Comparison of ENCODE assay signal across 8 cellular contexts in genomic region chr1:111481387-111482221, GRCh38. TPM values are rescaled to one million over a fixed set of nuclear protein-coding genes. Genes with fewer than 3 reads are reported as not detected.
A peak's percentile ranks its signal among the peaks of the same experiment; 100 is the strongest.
DNase-seq lines count a peak whose midpoint lies in the region; ATAC-seq, FAIRE-seq and TF ChIP-seq lines count a peak whose summit lies in the region.

No MANE protein-coding gene starts in this region.

- no peak overlapping the region for H3K14ac ChIP-seq in H1 (ENCODE audit: insufficient read length)

- intact Hi-C loops in CD4-positive, alpha-beta T cell (cut with DNase I, micrococcal nuclease): loop anchor here in 1 of 2 experiments (2.0 to 5.0 kb wide), 4 partner anchors 231 to 886 kb away; no protein-coding TSS in a partner anchor

- no peak overlapping the region for H3K18ac ChIP-seq in H1 (ENCODE audit: extremely low read depth, low read length)

- CTCF ChIA-PET in CD4-positive, alpha-beta T cell (lab: Charles Lee): interaction anchor here (0.6 to 2.0 kb wide), 10 partner anchors 9 to 288 kb away, joined by 3 to 10 read pairs (median 4); partner anchors contain the start of gene DDX20
- CTCF ChIA-PET in activated CD4-positive, alpha-beta memory T cell treated with anti-CD3 and anti-CD28 coated beads, Interleukin-2, amount 10 ng/mL, durations not matched to agents 7 days and 5 days (lab: Charles Lee): interaction anchor here (0.6 to 3.1 kb wide), 20 partner anchors 9 to 606 kb away, joined by 3 to 45 read pairs (median 4); partner anchors contain the start of gene ATP5PB
- CTCF ChIA-PET in H1 (lab: Charles Lee; ENCODE audit: partially characterized antibody): interaction anchor here (0.7 to 3.7 kb wide), 32 partner anchors 9 to 290 kb away, joined by 3 to 30 read pairs (median 4); partner anchors contain the start of genes ADORA3, DDX20 and TMIGD3

- no peaks in the 10 kb centered on the region for H3K4me1 ChIP-seq in H1 (replicated peaks in 1 of 4; ENCODE audit: control insufficient read depth in 3 of 4, insufficient read depth in 4 of 4, low read length in 3 of 4)

- no peaks in the 10 kb centered on the region for H4K20me1 ChIP-seq in H1 (replicated peaks in 1 of 2; ENCODE audit: control insufficient read depth in 1 of 2, insufficient read depth in 2 of 2, low read length in 2 of 2)

- peaks cover 62% of the 10 kb centered on the region for H3K4me1 Mint-ChIP-seq in CD4-positive, alpha-beta T cell (ENCODE audit: low read depth)
- H3K4me1 Mint-ChIP-seq in activated CD4-positive, alpha-beta memory T cell treated with anti-CD3 and anti-CD28 coated beads, Interleukin-2, amount 10 ng/mL, durations not matched to agents 7 days and 5 days: peaks cover 23% of the 10 kb centered on the region
- peaks cover 27% of the 10 kb centered on the region for H3K4me1 Mint-ChIP-seq in memory B cell

- TF ChIP-seq RAD21 in H1 (IDR thresholded peaks at IDR 0.05 in 1 of 2, conservative IDR thresholded peaks at IDR 0.05 in 1 of 2; ENCODE audit: low read depth in 2 of 2, low read length in 2 of 2): peak; percentile 97

- no peak overlapping the region for H2AFZ ChIP-seq in H1 (ENCODE audit: low read length)

- FAIRE-seq in H1 (lab: Jason Lieb, UNC): no peak

- no peaks in the 10 kb centered on the region for H3K23me2 ChIP-seq in H1 (ENCODE audit: low read depth, low read length)

- no peaks in the 10 kb centered on the region for H3K27me3 Mint-ChIP-seq in CD4-positive, alpha-beta T cell
- peaks cover 42% of the 10 kb centered on the region for H3K27me3 Mint-ChIP-seq in activated CD4-positive, alpha-beta memory T cell treated with anti-CD3 and anti-CD28 coated beads, Interleukin-2, amount 10 ng/mL, durations not matched to agents 7 days and 5 days
- no peaks in the 10 kb centered on the region for H3K27me3 Mint-ChIP-seq in memory B cell

- no peak overlapping the region for H2BK120ac ChIP-seq in H1 (replicated peaks; ENCODE audit: low read depth, low read length)

- no peak overlapping the region for H4K91ac ChIP-seq in H1 (replicated peaks; ENCODE audit: insufficient read length, low read length)

- H3K36me3 ChIP-seq in H1 (ENCODE audit: control insufficient read depth in 2 of 4, insufficient read depth in 4 of 4, low read length in 3 of 4): no peaks in the 10 kb centered on the region

- 62% methylated on average over 8 of the region's 8 CpGs; no CpG with 5 or more reads in 1 of the 2 experiments for WGBS in H1 (ENCODE audit: extremely low coverage in 1 of 2, insufficient coverage in 1 of 2, insufficient read length in 1 of 2, insufficient replicate concordance in 2 of 2, low coverage in 1 of 2, low lambda C conversion rate in 2 of 2, missing lambda C conversion rate in 1 of 2), 2 experiments

- no peak overlapping the region for H3K4me3 ChIP-seq in H1 (ENCODE audit: extremely low read depth in 1 of 4, insufficient read depth in 2 of 4, low read depth in 3 of 4, low read length in 4 of 4)

- H3K27ac Mint-ChIP-seq in CD4-positive, alpha-beta T cell: no peak overlapping the region
- H3K27ac Mint-ChIP-seq in activated CD4-positive, alpha-beta memory T cell treated with anti-CD3 and anti-CD28 coated beads, Interleukin-2, amount 10 ng/mL, durations not matched to agents 7 days and 5 days: no peak overlapping the region
- no peak overlapping the region for H3K27ac Mint-ChIP-seq in memory B cell

- H3K4me2 ChIP-seq in H1 (ENCODE audit: insufficient read depth in 1 of 2, low read depth in 2 of 2, low read length in 2 of 2): no peak overlapping the region

- H3K9me3 ChIP-seq in CD4-positive, alpha-beta T cell (ENCODE audit: control insufficient read depth, low read length): no peaks in the 10 kb centered on the region
- no peaks in the 10 kb centered on the region for H3K9me3 ChIP-seq in H1 (ENCODE audit: insufficient read depth in 2 of 2, low read depth in 1 of 2, low read length in 1 of 2)

- peak overlapping the region; percentile 55 for H3K4me3 Mint-ChIP-seq in CD4-positive, alpha-beta T cell
- H3K4me3 Mint-ChIP-seq in activated CD4-positive, alpha-beta memory T cell treated with anti-CD3 and anti-CD28 coated beads, Interleukin-2, amount 10 ng/mL, durations not matched to agents 7 days and 5 days: no peak overlapping the region
- no peak overlapping the region for H3K4me3 Mint-ChIP-seq in memory B cell

- no peak overlapping the region for H2BK15ac ChIP-seq in H1 (ENCODE audit: low read length)

- no peaks in the 10 kb centered on the region for H3K79me1 ChIP-seq in H1 (ENCODE audit: low read depth, low read length)

- H2BK20ac ChIP-seq in H1 (ENCODE audit: low read length): no peak overlapping the region

- H2BK12ac ChIP-seq in H1 (ENCODE audit: low read depth, low read length): no peak overlapping the region

- no peak overlapping the region for H3K4ac ChIP-seq in H1 (replicated peaks; ENCODE audit: insufficient read length, low read depth, low read length)

- H3K27me3 ChIP-seq in CD4-positive, alpha-beta T cell (ENCODE audit: control insufficient read depth, insufficient read depth, low read length): no peaks in the 10 kb centered on the region
- no peaks in the 10 kb centered on the region for H3K27me3 ChIP-seq in H1 (replicated peaks in 1 of 4; ENCODE audit: control insufficient read depth in 3 of 4, extremely low read depth in 1 of 4, insufficient read depth in 3 of 4, low read length in 3 of 4)

- no peak for TF ChIP-seq POLR2A in H1 (IDR thresholded peaks at IDR 0.05; ENCODE audit: control extremely low read depth in 1 of 2, low read depth in 2 of 2, low read length in 2 of 2)

- no peak overlapping the region for H3K23ac ChIP-seq in H1 (ENCODE audit: insufficient read length)

- H2BK5ac ChIP-seq in H1 (ENCODE audit: low read depth, low read length): no peak overlapping the region

- H2AK5ac ChIP-seq in H1 (ENCODE audit: low read depth, low read length): no peak overlapping the region

- DNase-seq in CD4-positive, alpha-beta T cell: peak; percentile 17 to 66 (median 51)
- peak; percentile 74 for DNase-seq in HCEC 1CT
- DNase-seq in NCI-H524 treated with DMSO at 0.1 percent for 48 hours (lab: John Stamatoyannopoulos, UW): peak; percentile 13
- peak; percentile 69 for DNase-seq in activated CD4-positive, alpha-beta memory T cell treated with anti-CD3 and anti-CD28 coated beads, Interleukin-2, amount 10 ng/mL, durations not matched to agents 7 days and 5 days
- peak; percentile 43 to 75 for DNase-seq in H1 (ENCODE audit: low read depth in 1 of 2, low spot score in 2 of 2)
- DNase-seq in memory B cell (ENCODE audit: low spot score in 2 of 2): no peak
- DNase-seq in stimulated activated CD8-positive, alpha-beta memory T cell treated with anti-CD3 and anti-CD28 coated beads, Interleukin-2, amount 100 ng/mL, for 48 hours (ENCODE audit: low read depth in 2 of 2): peak; percentile 32 to 49
- DNase-seq in cerebellar nuclear complex (lab: John Stamatoyannopoulos, UW): no peak

- H3K27ac ChIP-seq in CD4-positive, alpha-beta T cell (ENCODE audit: low read depth, low read length): no peak overlapping the region
- H3K27ac ChIP-seq in H1 (ENCODE audit: low read depth, low read length): no peak overlapping the region

- no peaks in the 10 kb centered on the region for H3K9me3 Mint-ChIP-seq in CD4-positive, alpha-beta T cell
- H3K9me3 Mint-ChIP-seq in activated CD4-positive, alpha-beta memory T cell treated with anti-CD3 and anti-CD28 coated beads, Interleukin-2, amount 10 ng/mL, durations not matched to agents 7 days and 5 days: no peaks in the 10 kb centered on the region
- no peaks in the 10 kb centered on the region for H3K9me3 Mint-ChIP-seq in memory B cell

- no peak for TF ChIP-seq EP300 in H1 (IDR thresholded peaks at IDR 0.05; ENCODE audit: borderline replicate concordance in 1 of 2, low read depth in 2 of 2, low read length in 2 of 2)

- H3K9ac ChIP-seq in H1 (replicated peaks in 1 of 4; ENCODE audit: extremely low read depth in 1 of 4, low read depth in 3 of 4, low read length in 3 of 4): no peak overlapping the region

- TF ChIP-seq CTCF in CD4-positive, alpha-beta T cell (IDR thresholded peaks at IDR 0.05): peak; percentile 51
- peak; percentile 84 to 92 (median 84) for TF ChIP-seq CTCF in H1 (IDR thresholded peaks at IDR 0.05; ENCODE audit: control extremely low read depth in 1 of 3, insufficient read depth in 1 of 3, low read depth in 1 of 3, low read length in 3 of 3)

- no peaks in the 10 kb centered on the region for H3K79me2 ChIP-seq in H1 (ENCODE audit: control insufficient read depth in 1 of 2, insufficient read depth in 2 of 2, low read length in 2 of 2)

- no peak overlapping the region for H4K8ac ChIP-seq in H1 (ENCODE audit: extremely low read depth, insufficient read depth, low read length)

- H3K56ac ChIP-seq in H1 (replicated peaks; ENCODE audit: insufficient read length, low read depth, low read length): no peak overlapping the region

- peak; percentile 40 for ATAC-seq in CD4-positive, alpha-beta T cell (ENCODE audit: poor library complexity)
- ATAC-seq in memory B cell (ENCODE audit: low read depth): peak; percentile 53

- H4K5ac ChIP-seq in H1 (ENCODE audit: insufficient read length, low read depth, low read length): no peak overlapping the region

- POLR2A ChIA-PET in CD4-positive, alpha-beta T cell (lab: Charles Lee): interaction anchor here (0.7 to 2.5 kb wide), 6 partner anchors 9 to 273 kb away, joined by 3 to 12 read pairs (median 4); partner anchors contain the start of genes ADORA3 and TMIGD3
- POLR2A ChIA-PET in activated CD4-positive, alpha-beta memory T cell treated with anti-CD3 and anti-CD28 coated beads, Interleukin-2, amount 10 ng/mL, durations not matched to agents 7 days and 5 days (lab: Charles Lee): interaction anchor here (0.6 to 2.2 kb wide), 5 partner anchors 10 to 275 kb away, joined by 3 to 12 read pairs (median 3); no protein-coding TSS in a partner anchor
- POLR2A ChIA-PET in H1 (lab: Charles Lee; ENCODE audit: partially characterized antibody): interaction anchor here (0.9 kb wide), 1 partner anchor 137 kb away, joined by 4 read pairs; no protein-coding TSS in a partner anchor

- peaks cover 19% of the 10 kb centered on the region for H3K36me3 Mint-ChIP-seq in CD4-positive, alpha-beta T cell (ENCODE audit: low read depth)
- peaks cover 15% of the 10 kb centered on the region for H3K36me3 Mint-ChIP-seq in activated CD4-positive, alpha-beta memory T cell treated with anti-CD3 and anti-CD28 coated beads, Interleukin-2, amount 10 ng/mL, durations not matched to agents 7 days and 5 days (ENCODE audit: low read depth)
- peaks cover 8% of the 10 kb centered on the region for H3K36me3 Mint-ChIP-seq in memory B cell

RNA-seq across cellular contexts. Expression of gene C1orf162, which starts 7.8 kb away (rescaled TPM):
- 10 to 100 TPM; 21.0 to 22.1 TPM for total RNA-seq in CD4-positive, alpha-beta T cell
- 10 to 100 TPM; 13.2 to 14.0 TPM for total RNA-seq in activated CD4-positive, alpha-beta memory T cell treated with anti-CD3 and anti-CD28 coated beads, Interleukin-2, amount 10 ng/mL, durations not matched to agents 7 days and 5 days
- 0.13 and 0.42 TPM in 2 replicates for total RNA-seq in H1 (2021; fragmentation: NEBNext Ultra II Directional; extraction: Animal tissue kit (Norgen Biotek cat#: 25700))
- polyA plus RNA-seq in H1 (2011; rRNA removed): 0.42 and 0.86 TPM in 2 replicates
- polyA plus RNA-seq in H1 (2011; cell fraction: cytosol; rRNA removed): 0.28 TPM
- polyA plus RNA-seq in H1 (2011; cell fraction: nucleus; rRNA removed): 0.57 TPM
- polyA plus RNA-seq in H1 (2012, experiment 1 of 2): 0.20 to 0.36 TPM (median 0.31 TPM) in 4 replicates
- not detected for polyA plus RNA-seq in H1 (2012, experiment 2 of 2)
- polyA plus RNA-seq in H1 (2013, experiment 1 of 2): 0.61 TPM
- polyA plus RNA-seq in H1 (2013, experiment 2 of 2): 0.46 TPM
- 0.12 and 0.47 TPM in 2 replicates for polyA minus RNA-seq in H1 (2011; rRNA and poly(A)+ RNA removed)
- polyA minus RNA-seq in H1 (2011; cell fraction: cytosol; rRNA and poly(A)+ RNA removed): not detected
- not detected for polyA minus RNA-seq in H1 (2011; cell fraction: nucleus; rRNA and poly(A)+ RNA removed)

RNA-seq across cellular contexts. Expression of gene ADORA3, which starts 21.8 kb away (rescaled TPM):
- total RNA-seq in CD4-positive, alpha-beta T cell: not detected
- total RNA-seq in activated CD4-positive, alpha-beta memory T cell treated with anti-CD3 and anti-CD28 coated beads, Interleukin-2, amount 10 ng/mL, durations not matched to agents 7 days and 5 days: under 1 TPM; 0.18 TPM
- total RNA-seq in H1 (2021; fragmentation: NEBNext Ultra II Directional; extraction: Animal tissue kit (Norgen Biotek cat#: 25700)): not detected in 2 replicates
- polyA plus RNA-seq in H1 (2011; rRNA removed): 0.03 TPM in 1 of 2 replicates, not detected in the other
- not detected for polyA plus RNA-seq in H1 (2011; cell fraction: cytosol; rRNA removed)
- polyA plus RNA-seq in H1 (2011; cell fraction: nucleus; rRNA removed): not detected
- polyA plus RNA-seq in H1 (2012, experiment 1 of 2): not detected in 4 replicates
- not detected for polyA plus RNA-seq in H1 (2012, experiment 2 of 2)
- not detected for polyA plus RNA-seq in H1 (2013, experiment 1 of 2)
- not detected for polyA plus RNA-seq in H1 (2013, experiment 2 of 2)
- polyA minus RNA-seq in H1 (2011; rRNA and poly(A)+ RNA removed): 0.39 TPM in 1 of 2 replicates, not detected in the other
- polyA minus RNA-seq in H1 (2011; cell fraction: cytosol; rRNA and poly(A)+ RNA removed): not detected
- not detected for polyA minus RNA-seq in H1 (2011; cell fraction: nucleus; rRNA and poly(A)+ RNA removed)

RNA-seq across cellular contexts. Expression of gene TMIGD3, which starts 21.8 kb away (rescaled TPM):
- not detected for total RNA-seq in CD4-positive, alpha-beta T cell
- not detected for total RNA-seq in activated CD4-positive, alpha-beta memory T cell treated with anti-CD3 and anti-CD28 coated beads, Interleukin-2, amount 10 ng/mL, durations not matched to agents 7 days and 5 days
- total RNA-seq in H1 (2021; fragmentation: NEBNext Ultra II Directional; extraction: Animal tissue kit (Norgen Biotek cat#: 25700)): not detected in 2 replicates
- not detected in 2 replicates for polyA plus RNA-seq in H1 (2011; rRNA removed)
- not detected for polyA plus RNA-seq in H1 (2011; cell fraction: cytosol; rRNA removed)
- polyA plus RNA-seq in H1 (2011; cell fraction: nucleus; rRNA removed): not detected
- not detected in 4 replicates for polyA plus RNA-seq in H1 (2012, experiment 1 of 2)
- polyA plus RNA-seq in H1 (2012, experiment 2 of 2): not detected
- not detected for polyA plus RNA-seq in H1 (2013, experiment 1 of 2)
- polyA plus RNA-seq in H1 (2013, experiment 2 of 2): not detected
- polyA minus RNA-seq in H1 (2011; rRNA and poly(A)+ RNA removed): not detected in 2 replicates
- not detected for polyA minus RNA-seq in H1 (2011; cell fraction: cytosol; rRNA and poly(A)+ RNA removed)
- polyA minus RNA-seq in H1 (2011; cell fraction: nucleus; rRNA and poly(A)+ RNA removed): not detected

RNA-seq across cellular contexts. Expression of gene ATP5PB, which starts 32.3 kb away (rescaled TPM):
- 10 to 100 TPM; 47.3 to 51.5 TPM for total RNA-seq in CD4-positive, alpha-beta T cell
- total RNA-seq in activated CD4-positive, alpha-beta memory T cell treated with anti-CD3 and anti-CD28 coated beads, Interleukin-2, amount 10 ng/mL, durations not matched to agents 7 days and 5 days: 100 to 1,000 TPM; 272 to 286 TPM
- 252 and 262 TPM in 2 replicates for total RNA-seq in H1 (2021; fragmentation: NEBNext Ultra II Directional; extraction: Animal tissue kit (Norgen Biotek cat#: 25700))
- 129 and 232 TPM in 2 replicates for polyA plus RNA-seq in H1 (2011; rRNA removed)
- 240 TPM for polyA plus RNA-seq in H1 (2011; cell fraction: cytosol; rRNA removed)
- 68.5 TPM for polyA plus RNA-seq in H1 (2011; cell fraction: nucleus; rRNA removed)
- 258 to 301 TPM (median 287 TPM) in 4 replicates for polyA plus RNA-seq in H1 (2012, experiment 1 of 2)
- polyA plus RNA-seq in H1 (2012, experiment 2 of 2): 34.8 TPM
- 215 TPM for polyA plus RNA-seq in H1 (2013, experiment 1 of 2)
- polyA plus RNA-seq in H1 (2013, experiment 2 of 2): 221 TPM
- 128 and 176 TPM in 2 replicates for polyA minus RNA-seq in H1 (2011; rRNA and poly(A)+ RNA removed)
- 113 TPM for polyA minus RNA-seq in H1 (2011; cell fraction: cytosol; rRNA and poly(A)+ RNA removed)
- 51.8 TPM for polyA minus RNA-seq in H1 (2011; cell fraction: nucleus; rRNA and poly(A)+ RNA removed)

RNA-seq across cellular contexts. Expression of gene WDR77, which starts 32.5 kb away (rescaled TPM):
- 10 to 100 TPM; 12.4 to 15.1 TPM for total RNA-seq in CD4-positive, alpha-beta T cell
- 10 to 100 TPM; 26.3 to 28.4 TPM for total RNA-seq in activated CD4-positive, alpha-beta memory T cell treated with anti-CD3 and anti-CD28 coated beads, Interleukin-2, amount 10 ng/mL, durations not matched to agents 7 days and 5 days
- total RNA-seq in H1 (2021; fragmentation: NEBNext Ultra II Directional; extraction: Animal tissue kit (Norgen Biotek cat#: 25700)): 61.6 and 66.0 TPM in 2 replicates
- polyA plus RNA-seq in H1 (2011; rRNA removed): 139 and 156 TPM in 2 replicates
- 153 TPM for polyA plus RNA-seq in H1 (2011; cell fraction: cytosol; rRNA removed)
- polyA plus RNA-seq in H1 (2011; cell fraction: nucleus; rRNA removed): 233 TPM
- 65.0 to 85.9 TPM (median 77.1 TPM) in 4 replicates for polyA plus RNA-seq in H1 (2012, experiment 1 of 2)
- 86.7 TPM for polyA plus RNA-seq in H1 (2012, experiment 2 of 2)
- 40.2 TPM for polyA plus RNA-seq in H1 (2013, experiment 1 of 2)
- 41.4 TPM for polyA plus RNA-seq in H1 (2013, experiment 2 of 2)
- polyA minus RNA-seq in H1 (2011; rRNA and poly(A)+ RNA removed): 257 and 268 TPM in 2 replicates
- 50.4 TPM for polyA minus RNA-seq in H1 (2011; cell fraction: cytosol; rRNA and poly(A)+ RNA removed)
- 83.0 TPM for polyA minus RNA-seq in H1 (2011; cell fraction: nucleus; rRNA and poly(A)+ RNA removed)

Comparison
In these comparisons a context has a peak if more than half of its experiments do, and no peak if none do; other contexts are left out.
1. DNase-seq: peak in CD4-positive, alpha-beta T cell (10 of 10), HCEC 1CT (single experiment), NCI-H524 treated with DMSO at 0.1 percent for 48 hours (single experiment), activated CD4-positive, alpha-beta memory T cell treated with anti-CD3 and anti-CD28 coated beads, Interleukin-2, amount 10 ng/mL, durations not matched to agents 7 days and 5 days (single experiment), H1 (2 of 2) and stimulated activated CD8-positive, alpha-beta memory T cell treated with anti-CD3 and anti-CD28 coated beads, Interleukin-2, amount 100 ng/mL, for 48 hours (2 of 2); none in memory B cell (0 of 2) and cerebellar nuclear complex (0 of 2).
2. RNA of gene C1orf162, which starts 7.8 kb away (total RNA-seq): 21.0 to 22.1 TPM in CD4-positive, alpha-beta T cell and 13.2 to 14.0 TPM in activated CD4-positive, alpha-beta memory T cell treated with anti-CD3 and anti-CD28 coated beads, Interleukin-2, amount 10 ng/mL, durations not matched to agents 7 days and 5 days; 0.13 to 0.42 TPM in H1; every median in the first group is over 10 times any median in the second.